ENCODE assay signal across 7 cellular contexts in the genomic region with DNA sequence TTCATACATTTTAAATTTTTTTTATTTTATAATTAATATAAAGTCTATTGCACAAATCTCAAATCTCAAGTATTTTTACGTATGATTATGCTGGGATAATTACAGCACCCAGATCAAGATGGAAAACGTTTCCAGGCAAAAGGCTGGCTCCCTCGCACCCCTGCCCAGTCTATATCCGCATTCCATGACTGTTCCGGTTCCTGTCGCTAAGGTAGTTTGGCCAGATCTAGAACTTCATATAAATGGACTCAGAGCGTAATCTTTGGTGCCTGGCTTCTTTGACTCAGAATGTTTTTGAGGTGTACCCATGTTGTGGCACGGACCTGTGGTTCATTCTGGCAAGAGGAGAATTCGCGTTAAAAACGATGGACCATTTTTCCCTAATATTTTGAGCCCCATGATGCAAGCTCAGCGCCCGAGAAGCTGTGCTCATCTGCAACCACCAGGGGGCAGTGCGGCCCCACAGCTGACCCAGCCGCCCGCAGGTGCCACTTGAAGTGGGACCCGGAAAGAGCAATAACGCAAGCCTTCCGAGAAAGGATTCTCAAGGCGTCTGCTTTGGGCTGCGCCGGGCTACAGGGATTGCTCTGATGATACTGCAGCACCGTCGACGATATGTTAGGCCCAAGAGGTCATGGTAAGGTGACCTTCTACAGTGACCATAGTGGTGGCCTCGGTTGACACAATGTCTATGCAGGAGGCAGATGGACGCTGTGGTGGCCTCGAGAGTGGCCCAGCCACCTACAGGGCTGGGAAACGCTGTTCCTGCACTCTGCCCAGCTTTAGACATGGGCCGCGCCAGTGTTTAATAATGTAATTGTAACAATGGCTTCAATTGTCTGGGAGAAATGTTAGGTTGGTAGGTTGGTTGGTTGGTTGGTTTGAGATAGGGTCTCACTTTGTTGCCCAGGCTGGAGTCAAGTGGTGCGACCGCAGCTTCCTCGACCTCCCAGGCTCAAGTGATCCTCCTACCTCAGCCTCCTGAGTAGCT.
A peak's percentile ranks its signal among the peaks of the same experiment; 100 is the strongest.
DNase-seq lines count a peak whose midpoint lies in the region; ATAC-seq and TF ChIP-seq lines count a peak whose summit lies in the region.

No MANE protein-coding gene starts in this region.

- no peaks in the 10 kb centered on the region for H3K9me3 Mint-ChIP-seq in progenitor cell of endocrine pancreas (ENCODE audit: low read depth)

- no peak overlapping the region for H3K4me3 Mint-ChIP-seq in progenitor cell of endocrine pancreas (ENCODE audit: low read depth)

- DNase-seq in GM12865 (ENCODE audit: low read depth) (peak; percentile 86), LoVo (ENCODE audit: low spot score) (peak; percentile 78), SKM-1 (lab: John Stamatoyannopoulos, UW; ENCODE audit: unreplicated experiment) (peak; percentile 57), Right ventricle myocardium superior (peak; percentile 80), progenitor cell of endocrine pancreas (ENCODE audit: low spot score, unreplicated experiment) (peak; percentile 65), ureter (ENCODE audit: low spot score) (peak; percentile 80)
- DNase-seq in activated naive CD4-positive, alpha-beta T cell treated with anti-CD3 and anti-CD28 coated beads, Interleukin-2, amount 50 U/mL, for 16 hours: peak; percentile 76

- peaks cover 8% of the 10 kb centered on the region for H3K4me1 Mint-ChIP-seq in progenitor cell of endocrine pancreas (ENCODE audit: low read depth)

- TF ChIP-seq CTCF in GM12865 (IDR thresholded peaks at IDR 0.05; ENCODE audit: insufficient read depth, low read depth, low read length, missing control alignments): peak; percentile 96
- peak; percentile 97 for TF ChIP-seq CTCF in progenitor cell of endocrine pancreas (IDR thresholded peaks at IDR 0.05; ENCODE audit: unreplicated experiment)

- peak; percentile 91 for ATAC-seq in Right ventricle myocardium superior (ENCODE audit: poor library complexity)

- H3K36me3 Mint-ChIP-seq in progenitor cell of endocrine pancreas (ENCODE audit: insufficient read depth): no peaks in the 10 kb centered on the region

- H3K4me3 ChIP-seq in GM12865 (ENCODE audit: low read depth, low read length): no peak overlapping the region

- intact Hi-C loops in Right ventricle myocardium superior (cut with DNase I): loop anchor here (5.0 kb wide), 2 partner anchors 76 to 186 kb away; no protein-coding TSS in a partner anchor

- no peak overlapping the region for H3K27ac Mint-ChIP-seq in progenitor cell of endocrine pancreas

- no peaks in the 10 kb centered on the region for H3K27me3 Mint-ChIP-seq in progenitor cell of endocrine pancreas
